In the genomic region with DNA sequence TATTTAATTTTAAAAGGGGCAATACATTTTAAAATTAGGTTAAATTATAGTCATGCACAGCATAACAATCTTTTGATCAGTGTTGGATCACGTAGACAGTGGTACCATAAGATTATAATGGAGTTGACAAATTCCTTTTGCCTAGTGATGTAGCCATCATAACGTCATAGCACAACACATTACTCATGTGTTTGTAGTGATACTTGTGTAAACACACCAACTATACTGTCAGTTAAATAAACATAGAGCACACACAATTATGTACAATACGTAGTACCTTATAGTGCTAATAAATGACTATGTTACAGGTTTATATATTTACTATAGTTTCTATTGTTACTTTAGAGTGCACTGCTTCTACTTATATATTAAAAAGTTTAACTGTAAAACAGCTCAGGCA, we compare ENCODE assay signal across 21 cellular contexts. TPM values are rescaled to one million over a fixed set of nuclear protein-coding genes. Genes with fewer than 3 reads are reported as not detected.
A peak's percentile ranks its signal among the peaks of the same experiment; 100 is the strongest.
DNase-seq lines count a peak whose midpoint lies in the region; ATAC-seq and TF ChIP-seq lines count a peak whose summit lies in the region.
"Had no signal": no experiment of that assay in that cellular context is flagged by ENCODE, and none has a peak within 500 bp of the region (broad histone marks: within the 10 kb centered on the region; RNA-seq: fewer than 3 reads in every experiment).

No MANE protein-coding gene starts in this region.

- ATAC-seq in upper lobe of right lung (no peak), HG02571 (IDR thresholded peaks at IDR 0.05; ENCODE audit: unreplicated experiment) (no peak)
- ATAC-seq: GM12878, HepG2 had no signal

- peak; percentile 86 for DNase-seq in DMS53 (lab: John Stamatoyannopoulos, UW)
- peak; percentile 90 for DNase-seq in LNCaP clone FGC (ENCODE audit: low read depth)
- DNase-seq in NCI-H748 treated with DMSO at 0.1 percent for 48 hours (lab: John Stamatoyannopoulos, UW), result peak; percentile 9
- DNase-seq in SHP77 treated with DMSO at 0.1 percent for 48 hours (lab: John Stamatoyannopoulos, UW), result peak; percentile 34
- DNase-seq in upper lobe of right lung, result no peak
- no peak for DNase-seq in GM19240 (ENCODE audit: insufficient read length, low spot score)
- DNase-seq in vagina (ENCODE audit: extremely low spot score in 2 of 2), result no peak
- DNase-seq: 8988T; CD4-positive, alpha-beta memory T cell; DMS153; DND-41; EL; GM23248 had no signal

- H3K27me3 ChIP-seq in upper lobe of right lung, result peaks cover 3% of the 10 kb centered on the region
- H3K27me3 ChIP-seq in vagina, result peaks cover 3% of the 10 kb centered on the region
- H3K27me3 ChIP-seq: BLaER1 had no signal

- TF ChIP-seq POLR2A in vagina (IDR thresholded peaks at IDR 0.05), result no peak

- no peak overlapping the region for H3K27ac ChIP-seq in upper lobe of right lung
- no peak overlapping the region for H3K27ac ChIP-seq in vagina
- H3K27ac ChIP-seq: BLaER1, GM23248 had no signal

- H3K4me3 ChIP-seq in LNCaP clone FGC (ENCODE audit: low read depth, low read length), result no peak overlapping the region
- no peak overlapping the region for H3K4me3 ChIP-seq in upper lobe of right lung
- no peak overlapping the region for H3K4me3 ChIP-seq in vagina
- H3K4me3 ChIP-seq: BLaER1, GM12878, GM23248, HAP-1 had no signal

- TF ChIP-seq CTCF in LNCaP clone FGC (IDR thresholded peaks at IDR 0.05; ENCODE audit: control insufficient read depth, extremely low read depth, insufficient read depth), result no peak
- no peak for TF ChIP-seq CTCF in upper lobe of right lung (IDR thresholded peaks at IDR 0.05)
- no peak for TF ChIP-seq CTCF in vagina (IDR thresholded peaks at IDR 0.05)

- H3K9me3 ChIP-seq in upper lobe of right lung (no peaks in the 10 kb centered on the region), vagina (no peaks in the 10 kb centered on the region)
- H3K9me3 ChIP-seq: BLaER1, HAP-1 had no signal

- no peaks in the 10 kb centered on the region for H3K36me3 ChIP-seq in upper lobe of right lung
- no peaks in the 10 kb centered on the region for H3K36me3 ChIP-seq in vagina
- H3K36me3 ChIP-seq: BLaER1, HAP-1 had no signal

- H3K4me1 ChIP-seq in upper lobe of right lung, result no peaks in the 10 kb centered on the region
- no peaks in the 10 kb centered on the region for H3K4me1 ChIP-seq in vagina
- H3K4me1 ChIP-seq: BLaER1, HAP-1 had no signal

- intact Hi-C loops in upper lobe of right lung (cut with DNase I) (no loop called here), vagina (cut with DNase I) (no loop called here)

RNA-seq across cellular contexts. Expression of a gene that starts 31.2 kb away (rescaled TPM):
- total RNA-seq in upper lobe of right lung, result not detected
- not detected for total RNA-seq in vagina
- total RNA-seq: A673, G401, GM12878, GM23248, H4, HepG2 had no signal

Comparison
In these comparisons a context has a peak if more than half of its experiments do, and no peak if none do; other contexts are left out.
1. DNase-seq: peak in DMS53 (single experiment), LNCaP clone FGC (single experiment), NCI-H748 treated with DMSO at 0.1 percent for 48 hours (single experiment) and SHP77 treated with DMSO at 0.1 percent for 48 hours (single experiment); none in upper lobe of right lung (single experiment), GM19240 (single experiment) and vagina (0 of 2).